ENCODE assay signal across 1 cellular context in the genomic region with DNA sequence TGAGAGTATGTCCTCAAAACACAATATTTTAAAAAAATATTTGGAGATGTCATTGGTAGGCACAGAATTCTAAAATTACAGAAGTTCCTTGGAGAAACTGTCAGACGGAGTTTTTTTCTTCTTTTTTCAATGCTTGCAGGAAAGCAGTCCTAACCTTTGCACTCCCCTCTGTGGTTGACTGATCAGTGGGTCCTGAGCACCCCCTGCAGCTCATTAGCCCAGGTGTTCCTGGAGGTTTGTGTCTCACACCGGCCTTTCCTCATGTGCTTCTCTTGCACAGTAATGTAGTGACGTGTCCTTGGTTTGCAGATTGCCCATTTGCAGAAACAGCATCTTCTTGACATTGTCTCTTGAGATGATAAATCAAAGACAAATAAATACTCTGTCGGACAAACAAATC.
TF ChIP-seq lines count a peak whose summit lies in the region.

No MANE protein-coding gene starts in this region.

TF ChIP-seq in A549, 52 proteins besides CTCF, POLR2A, EP300 and RAD21 (continued from another document):
- TF ChIP-seq, protein P1, sequence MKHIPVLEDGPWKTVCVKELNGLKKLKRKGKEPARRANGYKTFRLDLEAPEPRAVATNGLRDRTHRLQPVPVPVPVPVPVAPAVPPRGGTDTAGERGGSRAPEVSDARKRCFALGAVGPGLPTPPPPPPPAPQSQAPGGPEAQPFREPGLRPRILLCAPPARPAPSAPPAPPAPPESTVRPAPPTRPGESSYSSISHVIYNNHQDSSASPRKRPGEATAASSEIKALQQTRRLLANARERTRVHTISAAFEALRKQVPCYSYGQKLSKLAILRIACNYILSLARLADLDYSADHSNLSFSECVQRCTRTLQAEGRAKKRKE (CRISPR knock-in tag; IDR thresholded peaks at IDR 0.05; ENCODE audit: low read depth): no peak
- TF ChIP-seq MAX (IDR thresholded peaks at IDR 0.05): no peak
- no peak for TF ChIP-seq RFX5 (IDR thresholded peaks at IDR 0.05)
- TF ChIP-seq FOSB (CRISPR knock-in tag; IDR thresholded peaks at IDR 0.05): no peak
- no peak for TF ChIP-seq NR3C1 (IDR thresholded peaks at IDR 0.05)
- TF ChIP-seq KDM1A (IDR thresholded peaks at IDR 0.05; ENCODE audit: low read depth): no peak
- no peak for TF ChIP-seq CHD4 (IDR thresholded peaks at IDR 0.05; ENCODE audit: borderline replicate concordance)
- no peak for TF ChIP-seq MAFK (IDR thresholded peaks at IDR 0.05; ENCODE audit: partially characterized antibody)
